ENCODE assay signal across 11 cellular contexts in the genomic region with DNA sequence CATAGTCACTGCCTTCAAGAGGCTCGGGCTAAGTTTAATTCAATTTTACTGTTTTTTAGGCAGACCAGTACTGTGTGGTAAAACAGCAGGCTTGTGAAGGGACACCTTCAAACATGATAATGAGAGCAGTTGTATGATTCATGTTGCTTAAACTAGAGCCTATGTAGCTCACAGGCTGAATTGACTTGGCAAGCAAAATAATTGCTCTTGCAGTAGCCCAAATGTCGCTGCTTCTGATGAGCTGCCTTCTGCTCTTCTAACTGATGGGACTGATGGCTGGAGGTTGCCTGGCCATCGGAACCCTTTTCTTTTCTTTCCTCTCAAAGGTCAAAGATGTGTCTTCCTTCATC.
DNase-seq lines count a peak whose midpoint lies in the region; ATAC-seq and TF ChIP-seq lines count a peak whose summit lies in the region.
"Had no signal": no experiment of that assay in that cellular context is flagged by ENCODE, and none has a peak within 500 bp of the region (broad histone marks: within the 10 kb centered on the region; RNA-seq: fewer than 3 reads in every experiment).

No MANE protein-coding gene starts in this region.

- H3K4me1 ChIP-seq in naive thymus-derived CD4-positive, alpha-beta T cell (ENCODE audit: control insufficient read depth in 2 of 2, insufficient read depth in 2 of 2, low read length in 2 of 2) = peaks cover 52 to 78% of the 10 kb centered on the region in 2 donors

- H3K36me3 Mint-ChIP-seq in activated CD4-positive, alpha-beta T cell treated with anti-CD3 and anti-CD28 coated beads, Interleukin-2, amount 10 ng/mL, durations not matched to agents 24 days and 14 days (ENCODE audit: low read depth) = peaks cover 12% of the 10 kb centered on the region
- H3K36me3 Mint-ChIP-seq in activated CD8-positive, alpha-beta T cell treated with anti-CD3 and anti-CD28 coated beads for 36 hours (ENCODE audit: low read depth) = peaks cover 7% of the 10 kb centered on the region
- peaks cover 3 to 16% (median 14%) of the 10 kb centered on the region in 5 donors for H3K36me3 Mint-ChIP-seq in naive thymus-derived CD4-positive, alpha-beta T cell

- H3K9me3 Mint-ChIP-seq in activated CD4-positive, alpha-beta T cell treated with anti-CD3 and anti-CD28 coated beads, Interleukin-2, amount 10 ng/mL, durations not matched to agents 24 days and 14 days = no peaks in the 10 kb centered on the region
- H3K9me3 Mint-ChIP-seq in activated CD8-positive, alpha-beta T cell treated with anti-CD3 and anti-CD28 coated beads for 36 hours = no peaks in the 10 kb centered on the region
- peaks cover 0 to 6% (median 0%) of the 10 kb centered on the region in 11 donors for H3K9me3 Mint-ChIP-seq in naive thymus-derived CD4-positive, alpha-beta T cell

- no peaks in the 10 kb centered on the region for H3K9me3 ChIP-seq in naive thymus-derived CD4-positive, alpha-beta T cell (ENCODE audit: control insufficient read depth in 2 of 3, low read length in 3 of 3)
- H3K9me3 ChIP-seq: MG63 had no signal

- no peak overlapping the region for H3K4me3 ChIP-seq in naive thymus-derived CD4-positive, alpha-beta T cell (ENCODE audit: low read length)
- H3K4me3 ChIP-seq: MG63 had no signal

- TF ChIP-seq CTCF in activated CD8-positive, alpha-beta T cell treated with anti-CD3 and anti-CD28 coated beads for 36 hours (IDR thresholded peaks at IDR 0.05) = no peak

- peak overlapping the region; percentile 62 for H3K27ac ChIP-seq in naive thymus-derived CD4-positive, alpha-beta T cell (ENCODE audit: low read depth, low read length)

- no peaks in the 10 kb centered on the region for H3K36me3 ChIP-seq in naive thymus-derived CD4-positive, alpha-beta T cell (ENCODE audit: control insufficient read depth in 2 of 3, insufficient read depth in 3 of 3, low read length in 3 of 3)
- H3K36me3 ChIP-seq: MG63 had no signal

- H3K27ac Mint-ChIP-seq in activated CD4-positive, alpha-beta T cell treated with anti-CD3 and anti-CD28 coated beads, Interleukin-2, amount 10 ng/mL, durations not matched to agents 24 days and 14 days = peak overlapping the region; percentile 93
- H3K27ac Mint-ChIP-seq in activated CD8-positive, alpha-beta T cell treated with anti-CD3 and anti-CD28 coated beads for 36 hours = peak overlapping the region; percentile 89
- H3K27ac Mint-ChIP-seq in naive thymus-derived CD4-positive, alpha-beta T cell = peak overlapping the region; percentile 86 to 99 (median 91)
- H3K27ac Mint-ChIP-seq: type B pancreatic cell had no signal

- CTCF ChIA-PET in activated CD8-positive, alpha-beta T cell treated with anti-CD3 and anti-CD28 coated beads for 36 hours (lab: Charles Lee) = interaction anchor here (0.9 to 2.1 kb wide), 6 partner anchors 10 to 150 kb away, joined by 3 to 7 read pairs (median 3); a partner anchor contains a TSS
- CTCF ChIA-PET in naive thymus-derived CD4-positive, alpha-beta T cell (lab: Charles Lee) = interaction anchor here (0.6 to 2.0 kb wide), 2 partner anchors 137 to 1059 kb away, joined by 3 to 6 read pairs; a partner anchor contains a TSS

- H3K27me3 Mint-ChIP-seq in activated CD4-positive, alpha-beta T cell treated with anti-CD3 and anti-CD28 coated beads, Interleukin-2, amount 10 ng/mL, durations not matched to agents 24 days and 14 days = no peaks in the 10 kb centered on the region
- H3K27me3 Mint-ChIP-seq in activated CD8-positive, alpha-beta T cell treated with anti-CD3 and anti-CD28 coated beads for 36 hours = no peaks in the 10 kb centered on the region
- no peaks in the 10 kb centered on the region for H3K27me3 Mint-ChIP-seq in naive thymus-derived CD4-positive, alpha-beta T cell
- H3K27me3 Mint-ChIP-seq: type B pancreatic cell had no signal

- no peak for DNase-seq in activated CD4-positive, alpha-beta T cell treated with anti-CD3 and anti-CD28 coated beads, Interleukin-2, amount 10 ng/mL, durations not matched to agents 24 days and 14 days
- no peak for DNase-seq in activated CD4-positive, alpha-beta T cell treated with anti-CD3 and anti-CD28 coated beads, Interleukin-2, amount 50 U/mL, for 1 hour
- peak; percentile 36 for DNase-seq in EH (ENCODE audit: low read depth)
- DNase-seq in activated CD8-positive, alpha-beta T cell treated with anti-CD3 and anti-CD28 coated beads for 36 hours = peak; percentile 38
- DNase-seq in naive thymus-derived CD4-positive, alpha-beta T cell = no peak
- DNase-seq in DMS79 (lab: John Stamatoyannopoulos, UW) = no peak
- DNase-seq in NCI-H2196 treated with DMSO at 0.1 percent for 48 hours (lab: John Stamatoyannopoulos, UW; ENCODE audit: unreplicated experiment) = no peak
- DNase-seq: MG63 had no signal

- ATAC-seq in activated CD8-positive, alpha-beta T cell treated with anti-CD3 and anti-CD28 coated beads for 36 hours = peak; percentile 76
- peak; percentile 20 for ATAC-seq in naive thymus-derived CD4-positive, alpha-beta T cell
- no peak for ATAC-seq in HG03432 (IDR thresholded peaks at IDR 0.05; ENCODE audit: unreplicated experiment)
- ATAC-seq: Panc1 had no signal

- H3K27me3 ChIP-seq in naive thymus-derived CD4-positive, alpha-beta T cell (ENCODE audit: control insufficient read depth in 2 of 2, insufficient read depth in 2 of 2, low read length in 2 of 2) = no peaks in the 10 kb centered on the region
- H3K27me3 ChIP-seq: MG63 had no signal

- POLR2A ChIA-PET in activated CD8-positive, alpha-beta T cell treated with anti-CD3 and anti-CD28 coated beads for 36 hours (lab: Charles Lee) = interaction anchor here (0.6 to 2.0 kb wide), 7 partner anchors 9 to 136 kb away, joined by 3 to 5 read pairs (median 3); no protein-coding TSS in a partner anchor
- POLR2A ChIA-PET in naive thymus-derived CD4-positive, alpha-beta T cell (lab: Charles Lee) = interaction anchor here (1.0 to 4.6 kb wide), 6 partner anchors 9 to 138 kb away, joined by 3 to 32 read pairs (median 4); a partner anchor contains a TSS

- peaks cover 63% of the 10 kb centered on the region for H3K4me1 Mint-ChIP-seq in activated CD4-positive, alpha-beta T cell treated with anti-CD3 and anti-CD28 coated beads, Interleukin-2, amount 10 ng/mL, durations not matched to agents 24 days and 14 days
- H3K4me1 Mint-ChIP-seq in activated CD8-positive, alpha-beta T cell treated with anti-CD3 and anti-CD28 coated beads for 36 hours (ENCODE audit: low read depth) = peaks cover 82% of the 10 kb centered on the region
- H3K4me1 Mint-ChIP-seq in naive thymus-derived CD4-positive, alpha-beta T cell = peaks cover 36 to 92% (median 87%) of the 10 kb centered on the region in 7 donors

- intact Hi-C loops in activated CD4-positive, alpha-beta T cell treated with anti-CD3 and anti-CD28 coated beads, Interleukin-2, amount 10 ng/mL, durations not matched to agents 24 days and 14 days (cut with micrococcal nuclease) = loop anchor here (1.0 to 5.0 kb wide), 7 partner anchors 17 to 193 kb away; a partner anchor contains a TSS
- intact Hi-C loops in activated CD8-positive, alpha-beta T cell treated with anti-CD3 and anti-CD28 coated beads for 36 hours (cut with micrococcal nuclease) = loop anchor here (2.0 to 5.0 kb wide), 3 partner anchors 52 to 191 kb away; no protein-coding TSS in a partner anchor
- intact Hi-C loops in naive thymus-derived CD4-positive, alpha-beta T cell (cut with micrococcal nuclease) = loop anchor here (2.0 to 5.0 kb wide), 4 partner anchors 17 to 182 kb away; a partner anchor contains a TSS

- H3K4me3 Mint-ChIP-seq in activated CD4-positive, alpha-beta T cell treated with anti-CD3 and anti-CD28 coated beads, Interleukin-2, amount 10 ng/mL, durations not matched to agents 24 days and 14 days = peak overlapping the region; percentile 43
- peak overlapping the region; percentile 24 for H3K4me3 Mint-ChIP-seq in activated CD8-positive, alpha-beta T cell treated with anti-CD3 and anti-CD28 coated beads for 36 hours
- peak overlapping the region in 8 of 10 donors; percentile 11 to 82 (median 66) for H3K4me3 Mint-ChIP-seq in naive thymus-derived CD4-positive, alpha-beta T cell
- H3K4me3 Mint-ChIP-seq: type B pancreatic cell had no signal

Comparison
In these comparisons a context has a peak if more than half of its experiments do, and no peak if none do; other contexts are left out.
1. DNase-seq: peak in EH (single experiment) and activated CD8-positive, alpha-beta T cell treated with anti-CD3 and anti-CD28 coated beads for 36 hours (single experiment); none in activated CD4-positive, alpha-beta T cell treated with anti-CD3 and anti-CD28 coated beads, Interleukin-2, amount 10 ng/mL, durations not matched to agents 24 days and 14 days (single experiment), activated CD4-positive, alpha-beta T cell treated with anti-CD3 and anti-CD28 coated beads, Interleukin-2, amount 50 U/mL, for 1 hour (single experiment), naive thymus-derived CD4-positive, alpha-beta T cell (0 of 9), DMS79 (single experiment) and NCI-H2196 treated with DMSO at 0.1 percent for 48 hours (single experiment).
2. Peak in every context shown above with its lines, with median percentiles within 50 percentile points of each other: H3K27ac Mint-ChIP-seq and H3K4me3 Mint-ChIP-seq.